ENCODE assay signal across 19 cellular contexts in the genomic region with DNA sequence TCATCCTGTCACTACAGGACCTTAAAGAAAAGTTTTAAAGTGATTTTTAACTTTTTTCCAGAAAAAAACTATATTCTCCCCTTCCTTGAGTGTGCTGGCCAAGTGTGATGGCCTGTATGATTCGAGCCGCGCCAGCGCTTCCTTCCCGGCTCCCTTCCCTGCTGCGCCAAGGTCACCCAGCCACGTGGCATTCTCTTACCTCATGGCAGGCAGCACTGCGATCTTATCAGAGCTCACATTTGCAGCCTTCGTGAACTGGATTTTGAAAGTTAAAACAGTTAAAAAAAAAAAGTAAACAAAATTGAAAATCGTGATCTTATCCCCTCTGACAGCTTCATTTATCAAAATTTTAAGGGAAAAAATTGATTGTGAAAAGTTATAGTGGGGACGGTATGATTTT.
DNase-seq lines count a peak whose midpoint lies in the region; ATAC-seq and TF ChIP-seq lines count a peak whose summit lies in the region.
"Had no signal": no experiment of that assay in that cellular context is flagged by ENCODE, and none has a peak within 500 bp of the region (broad histone marks: within the 10 kb centered on the region; RNA-seq: fewer than 3 reads in every experiment).

No MANE protein-coding gene starts in this region.

- 40% methylated on average over 11 of the region's 11 CpGs for WGBS in prostate gland
- 83 to 90% methylated on average over 11 of the region's 11 CpGs for WGBS in thyroid gland, 2 donors

- H3K4me1 Mint-ChIP-seq in GM23338 = peaks cover 38% of the 10 kb centered on the region

- H3K36me3 ChIP-seq in GM23338 (ENCODE audit: insufficient read depth) (no peaks in the 10 kb centered on the region), iPS-20b (ENCODE audit: insufficient read depth, low read depth, low read length) (no peaks in the 10 kb centered on the region), prostate gland (no peaks in the 10 kb centered on the region), thyroid gland (no peaks in the 10 kb centered on the region)
- H3K36me3 ChIP-seq: SJCRH30 had no signal

- no peaks in the 10 kb centered on the region for H3K27me3 ChIP-seq in GM23338 (ENCODE audit: insufficient read depth)
- no peaks in the 10 kb centered on the region for H3K27me3 ChIP-seq in iPS-20b (ENCODE audit: insufficient read depth, low read length)
- H3K27me3 ChIP-seq in prostate gland (replicated peaks; ENCODE audit: insufficient read depth) = no peaks in the 10 kb centered on the region
- no peaks in the 10 kb centered on the region for H3K27me3 ChIP-seq in thyroid gland
- H3K27me3 ChIP-seq: SJCRH30 had no signal

- H3K9me2 ChIP-seq in GM23338 (ENCODE audit: insufficient read depth) = no peaks in the 10 kb centered on the region

- no peaks in the 10 kb centered on the region for H4K20me1 ChIP-seq in GM23338 (replicated peaks; ENCODE audit: insufficient read depth)

- H3K9me3 Mint-ChIP-seq in GM23338 = no peaks in the 10 kb centered on the region; the same call in 2 of the 3 replicates
- H3K9me3 Mint-ChIP-seq: CD4-positive, alpha-beta T cell; HFFc6 had no signal

- no peak for TF ChIP-seq POLR2A in prostate gland (IDR thresholded peaks at IDR 0.05)
- no peak for TF ChIP-seq POLR2A in thyroid gland (IDR thresholded peaks at IDR 0.05)

- H2AFZ ChIP-seq in GM23338 = no peak overlapping the region

- no peak overlapping the region for H3K4me3 ChIP-seq in GM23338
- H3K4me3 ChIP-seq in iPS-20b (ENCODE audit: low read length) = peak overlapping the region; percentile 31; the same call in 1 of the 2 replicates
- H3K4me3 ChIP-seq in prostate gland = no peak overlapping the region
- H3K4me3 ChIP-seq in thyroid gland (replicated peaks in 1 of 3) = no peak overlapping the region
- H3K4me3 ChIP-seq: GM12878, SJCRH30 had no signal

- H3K79me2 ChIP-seq in GM23338 (replicated peaks; ENCODE audit: insufficient read depth) = no peaks in the 10 kb centered on the region

- peak overlapping the region; percentile 93 for H3K27ac Mint-ChIP-seq in GM23338
- H3K27ac Mint-ChIP-seq: CD4-positive, alpha-beta T cell; HFFc6 had no signal

- peak overlapping the region; percentile 11; the same call in 1 of the 2 replicates for H3K4me2 ChIP-seq in GM23338

- peaks cover 4% of the 10 kb centered on the region for H3K27me3 Mint-ChIP-seq in GM23338 (ENCODE audit: insufficient read depth, low read depth, poor library complexity)
- H3K27me3 Mint-ChIP-seq: CD4-positive, alpha-beta T cell had no signal

- peaks cover 34% of the 10 kb centered on the region for H3K4me1 ChIP-seq in GM23338 (ENCODE audit: insufficient read depth)
- peaks cover 10% of the 10 kb centered on the region; the same call in 1 of the 2 replicates for H3K4me1 ChIP-seq in iPS-20b (ENCODE audit: insufficient read depth, low read length)
- H3K4me1 ChIP-seq in prostate gland (replicated peaks) = no peaks in the 10 kb centered on the region
- no peaks in the 10 kb centered on the region for H3K4me1 ChIP-seq in thyroid gland
- H3K4me1 ChIP-seq: SJCRH30 had no signal

- no peak overlapping the region; the same call in 2 of the 3 replicates for H3K4me3 Mint-ChIP-seq in GM23338
- H3K4me3 Mint-ChIP-seq: CD4-positive, alpha-beta T cell; HFFc6 had no signal

- peak; percentile 67 for ATAC-seq in GM23338
- ATAC-seq in HG02885 (IDR thresholded peaks at IDR 0.05; ENCODE audit: poor library complexity, unreplicated experiment) = no peak
- no peak for ATAC-seq in HG03469 (IDR thresholded peaks at IDR 0.05; ENCODE audit: unreplicated experiment)
- ATAC-seq: GM12878, PC-3 had no signal

- DNase-seq in GM23338 (ENCODE audit: low spot score) = no peak
- DNase-seq in SK-N-DZ (ENCODE audit: low spot score) = peak; percentile 74
- peak; percentile 39 for DNase-seq in prostate gland (ENCODE audit: low spot score)
- no peak for DNase-seq in NCI-H1105 (lab: John Stamatoyannopoulos, UW)
- no peak for DNase-seq in thyroid gland
- DNase-seq: Calu3; CD4-positive, alpha-beta T cell; HFFc6; NCI-H1417; NCI-H1930; NCI-H2171 treated with DMSO at 0.1 percent for 48 hours; NCI-H774; PC-3; SJCRH30 had no signal

- H3K9me3 ChIP-seq in iPS-20b (ENCODE audit: insufficient read depth, low read depth, low read length) (no peaks in the 10 kb centered on the region), prostate gland (no peaks in the 10 kb centered on the region), thyroid gland (no peaks in the 10 kb centered on the region)
- H3K9me3 ChIP-seq: SJCRH30 had no signal

- no peak for TF ChIP-seq CTCF in GM23338 (conservative IDR thresholded peaks at IDR 0.05; ENCODE audit: low read depth in 2 of 2)
- TF ChIP-seq CTCF in prostate gland (IDR thresholded peaks at IDR 0.05) = no peak
- TF ChIP-seq CTCF in thyroid gland (IDR thresholded peaks at IDR 0.05) = no peak

- H3K27ac ChIP-seq in GM23338 (ENCODE audit: low read depth) = peak overlapping the region; percentile 12; the same call in 1 of the 2 replicates
- H3K27ac ChIP-seq in iPS-20b (ENCODE audit: low read length) = no peak overlapping the region
- no peak overlapping the region for H3K27ac ChIP-seq in prostate gland
- no peak overlapping the region for H3K27ac ChIP-seq in thyroid gland
- H3K27ac ChIP-seq: RWPE1, SJCRH30 had no signal

- intact Hi-C loops in prostate gland (cut with DNase I) (no loop called here), thyroid gland (cut with DNase I) (no loop called here)

- H3K9ac ChIP-seq in iPS-20b (ENCODE audit: low read depth, low read length) = no peak overlapping the region

- H3F3A ChIP-seq in GM23338 (replicated peaks; ENCODE audit: low read depth) = no peaks in the 10 kb centered on the region

- H3K36me3 Mint-ChIP-seq in GM23338 (ENCODE audit: low read depth) = no peaks in the 10 kb centered on the region

TF ChIP-seq in GM23338, 12 proteins besides CTCF, POLR2A, EP300 and RAD21 (continues in another document):
- TF ChIP-seq STAT1 (IDR thresholded peaks at IDR 0.05; ENCODE audit: unreplicated experiment) = no peak
- TF ChIP-seq JUNB (IDR thresholded peaks at IDR 0.05; ENCODE audit: unreplicated experiment) = no peak
- TF ChIP-seq ZNF331 (CRISPR knock-in tag; IDR thresholded peaks at IDR 0.05; ENCODE audit: low read depth) = no peak
- no peak for TF ChIP-seq CREB1 (CRISPR knock-in tag; IDR thresholded peaks at IDR 0.05; ENCODE audit: low read depth)
- TF ChIP-seq EZH2 (IDR thresholded peaks at IDR 0.05; ENCODE audit: low read depth, unreplicated experiment) = no peak
- no peak for TF ChIP-seq ZNF114 (CRISPR knock-in tag; IDR thresholded peaks at IDR 0.05)
- no peak for TF ChIP-seq ETS1 (IDR thresholded peaks at IDR 0.05)

Comparison
In these comparisons a context has a peak if more than half of its experiments do, and no peak if none do; other contexts are left out.
1. DNase-seq: peak in SK-N-DZ (single experiment) and prostate gland (single experiment); none in GM23338 (single experiment), NCI-H1105 (single experiment) and thyroid gland (0 of 2).